Comparison of ENCODE assay signal across 11 cellular contexts in the genomic region with DNA sequence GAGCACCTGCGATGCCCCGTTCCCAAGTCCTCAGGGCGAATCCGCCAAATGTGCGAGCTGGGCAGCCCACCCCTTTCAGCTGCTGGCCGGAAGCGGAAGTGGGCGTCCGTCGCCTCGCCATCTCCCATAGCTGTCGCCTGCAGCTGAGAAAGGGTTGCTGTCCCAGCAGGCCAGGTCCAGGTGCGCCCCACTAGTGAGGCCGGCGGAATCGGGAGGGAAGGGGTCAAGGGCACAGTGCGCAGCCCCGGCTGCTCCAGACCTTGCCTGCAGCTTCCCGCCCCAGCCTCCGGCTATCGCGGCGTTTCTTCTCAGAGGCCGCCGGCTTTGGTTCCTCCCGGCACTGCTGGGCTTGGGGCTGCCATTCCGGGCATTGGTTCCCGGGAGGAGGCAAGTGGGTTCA. TPM values are rescaled to one million over a fixed set of nuclear protein-coding genes. Genes with fewer than 3 reads are reported as not detected.
A peak's percentile ranks its signal among the peaks of the same experiment; 100 is the strongest.
DNase-seq lines count a peak whose midpoint lies in the region; ATAC-seq and TF ChIP-seq lines count a peak whose summit lies in the region.
"Had no signal": no experiment of that assay in that cellular context is flagged by ENCODE, and none has a peak within 500 bp of the region (broad histone marks: within the 10 kb centered on the region; RNA-seq: fewer than 3 reads in every experiment).

A gene (plus strand): TSS at position 109 of the 400 bp plus-strand sequence. CDS start 15,299 bp downstream, outside the sequence.

- 2 to 6% methylated on average over 26 to 27 of the region's 28 CpGs for WGBS in GM23248 (ENCODE audit: low coverage in 1 of 2, low lambda C conversion rate in 2 of 2, missing lambda C conversion rate in 2 of 2), 2 experiments
- 5% methylated on average over 16 of the region's 28 CpGs for WGBS in right lobe of liver (ENCODE audit: insufficient coverage, low coverage, low lambda C conversion rate, missing lambda C conversion rate)

- H3K4me3 ChIP-seq in GM23248: peak within 1 kb of the TSS; percentile 59
- H3K4me3 ChIP-seq in skeletal muscle cell (ENCODE audit: low read depth, low read length): peak within 1 kb of the TSS; percentile 63
- H3K4me3 ChIP-seq in right lobe of liver: no peak within 1 kb of the TSS
- H3K4me3 ChIP-seq: adrenal gland had no signal

- H3K79me2 ChIP-seq in GM23248 (ENCODE audit: insufficient read depth): no peaks in the 10 kb centered on the region

- H3K9me3 ChIP-seq in GM23248 (ENCODE audit: low read depth): peaks cover 4% of the 10 kb centered on the region
- peaks cover 0 to 24% (median 5%) of the 10 kb centered on the region in 4 donors for H3K9me3 ChIP-seq in right lobe of liver

- peak within 1 kb of the TSS; percentile 28; the same call in 1 of the 2 replicates for H3K9ac ChIP-seq in GM23248

- in situ Hi-C loops in GM23248 (cut with MboI) (no loop called here), ACHN (cut with HindIII; ENCODE audit: low pct_ligation_motif_present, low pct_unique_long_range_greater_than_20kb, low sequenced_read_pairs) (no loop called here)

- H3K27me3 ChIP-seq in GM23248 (replicated peaks; ENCODE audit: insufficient read depth): no peaks in the 10 kb centered on the region
- H3K27me3 ChIP-seq in right lobe of liver: no peaks in the 10 kb centered on the region
- H3K27me3 ChIP-seq: adrenal gland had no signal

- H3K4me2 ChIP-seq in GM23248 (ENCODE audit: unreplicated experiment): peak within 1 kb of the TSS; percentile 28

- intact Hi-C loops in right lobe of liver (cut with DNase I): no loop called here

- H4K20me1 ChIP-seq in GM23248 (ENCODE audit: insufficient read depth): no peaks in the 10 kb centered on the region

- peak; percentile 90 for ATAC-seq in SK-N-SH treated with all-trans-retinoic acid at 6 μM for 48 hours
- ATAC-seq in right lobe of liver: no peak
- ATAC-seq in GM21390 (IDR thresholded peaks at IDR 0.05; ENCODE audit: unreplicated experiment): no peak
- no peak for ATAC-seq in GM18517 (IDR thresholded peaks at IDR 0.05; ENCODE audit: unreplicated experiment)

- H3K27ac ChIP-seq in GM23248 (no peak within 1 kb of the TSS), right lobe of liver (no peak within 1 kb of the TSS)
- H3K27ac ChIP-seq: adrenal gland had no signal

- H2AFZ ChIP-seq in GM23248: peak within 1 kb of the TSS; percentile 34; the same call in 1 of the 2 replicates

- H3K9me2 ChIP-seq in GM23248 (ENCODE audit: insufficient read depth): no peaks in the 10 kb centered on the region

- H3K4me1 ChIP-seq in GM23248 (ENCODE audit: insufficient read depth) (no peaks in the 10 kb centered on the region), right lobe of liver (no peaks in the 10 kb centered on the region)
- H3K4me1 ChIP-seq: adrenal gland had no signal

- TF ChIP-seq POLR2A in right lobe of liver (IDR thresholded peaks at IDR 0.05): no peak

- H3F3A ChIP-seq in GM23248 (ENCODE audit: insufficient read depth): no peaks in the 10 kb centered on the region

- no peak for TF ChIP-seq CTCF in right lobe of liver (IDR thresholded peaks at IDR 0.05)

- peak; percentile 19 for DNase-seq in GM23248
- DNase-seq in fibroblast of peridontal ligament (ENCODE audit: extremely low read depth): peak; percentile 5
- no peak for DNase-seq in skeletal muscle cell (ENCODE audit: low read depth)
- DNase-seq in ACHN: no peak
- DNase-seq in right lobe of liver: no peak
- DNase-seq: adrenal gland, NCI-H524 treated with DMSO at 0.1 percent for 48 hours, right cardiac atrium had no signal

- H3K36me3 ChIP-seq in GM23248 (ENCODE audit: low read depth) (peaks cover 2% of the 10 kb centered on the region; the same call in 1 of the 2 replicates), right lobe of liver (no peaks in the 10 kb centered on the region)

TF ChIP-seq in SK-N-SH treated with all-trans-retinoic acid at 6 μM for 48 hours, 23 proteins besides CTCF, POLR2A, EP300 and RAD21:
- TF ChIP-seq GLIS3 (CRISPR knock-in tag; IDR thresholded peaks at IDR 0.05): no peak
- TF ChIP-seq ZFP30 (CRISPR knock-in tag; IDR thresholded peaks at IDR 0.05): no peak
- TF ChIP-seq ZNF8 (CRISPR knock-in tag; IDR thresholded peaks at IDR 0.05): no peak
- no peak for TF ChIP-seq ESRRG (CRISPR knock-in tag; IDR thresholded peaks at IDR 0.05)
- no peak for TF ChIP-seq PPARA (CRISPR knock-in tag; IDR thresholded peaks at IDR 0.05; ENCODE audit: borderline replicate concordance)
- no peak for TF ChIP-seq CSDC2 (CRISPR knock-in tag; IDR thresholded peaks at IDR 0.05)
- no peak for TF ChIP-seq ZFP3 (CRISPR knock-in tag; IDR thresholded peaks at IDR 0.05)
- TF ChIP-seq, protein P1, sequence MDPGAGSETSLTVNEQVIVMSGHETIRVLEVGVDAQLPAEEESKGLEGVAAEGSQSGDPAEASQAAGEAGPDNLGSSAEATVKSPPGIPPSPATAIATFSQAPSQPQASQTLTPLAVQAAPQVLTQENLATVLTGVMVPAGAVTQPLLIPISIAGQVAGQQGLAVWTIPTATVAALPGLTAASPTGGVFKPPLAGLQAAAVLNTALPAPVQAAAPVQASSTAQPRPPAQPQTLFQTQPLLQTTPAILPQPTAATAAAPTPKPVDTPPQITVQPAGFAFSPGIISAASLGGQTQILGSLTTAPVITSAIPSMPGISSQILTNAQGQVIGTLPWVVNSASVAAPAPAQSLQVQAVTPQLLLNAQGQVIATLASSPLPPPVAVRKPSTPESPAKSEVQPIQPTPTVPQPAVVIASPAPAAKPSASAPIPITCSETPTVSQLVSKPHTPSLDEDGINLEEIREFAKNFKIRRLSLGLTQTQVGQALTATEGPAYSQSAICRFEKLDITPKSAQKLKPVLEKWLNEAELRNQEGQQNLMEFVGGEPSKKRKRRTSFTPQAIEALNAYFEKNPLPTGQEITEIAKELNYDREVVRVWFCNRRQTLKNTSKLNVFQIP (CRISPR knock-in tag; IDR thresholded peaks at IDR 0.05; ENCODE audit: borderline replicate concordance, low read depth): no peak
- TF ChIP-seq ZC3H10 (CRISPR knock-in tag; IDR thresholded peaks at IDR 0.05): no peak
- no peak for TF ChIP-seq BACH2 (CRISPR knock-in tag; IDR thresholded peaks at IDR 0.05; ENCODE audit: borderline replicate concordance)
- TF ChIP-seq ARNTL (CRISPR knock-in tag; IDR thresholded peaks at IDR 0.05; ENCODE audit: borderline replicate concordance, low read depth): no peak
- TF ChIP-seq ZNF565 (CRISPR knock-in tag; conservative IDR thresholded peaks at IDR 0.05; ENCODE audit: low read depth): no peak
TF ChIP-seq in SK-N-SH treated with all-trans-retinoic acid at 6 μM for 48 hours: peak in this region for 0.

RNA-seq across cellular contexts. Expression of the gene that starts here (rescaled TPM):
- total RNA-seq in GM23248 (2014; rRNA removed; shearing (Covaris generic)): 1.8 and 3.2 TPM in 2 replicates
- 0.61 and 1.2 TPM in 2 replicates for polyA plus RNA-seq in GM23248 (2016; fragmentation: Nextera tagmentation; extraction: Ambion mirVana)
- under 1 TPM in 5 of 6 experiments, not detected in 1; 0.18 to 0.66 (median 0.61) TPM for total RNA-seq in right lobe of liver

Comparison
In these comparisons a context has a peak if more than half of its experiments do, and no peak if none do; other contexts are left out.
1. DNase-seq: peak in GM23248 (single experiment) and fibroblast of peridontal ligament (single experiment); none in skeletal muscle cell (single experiment), ACHN (single experiment) and right lobe of liver (0 of 3).
2. H3K4me3 ChIP-seq: peak in GM23248 (single experiment) and skeletal muscle cell (single experiment); none in right lobe of liver (0 of 3).